In the genomic region with DNA sequence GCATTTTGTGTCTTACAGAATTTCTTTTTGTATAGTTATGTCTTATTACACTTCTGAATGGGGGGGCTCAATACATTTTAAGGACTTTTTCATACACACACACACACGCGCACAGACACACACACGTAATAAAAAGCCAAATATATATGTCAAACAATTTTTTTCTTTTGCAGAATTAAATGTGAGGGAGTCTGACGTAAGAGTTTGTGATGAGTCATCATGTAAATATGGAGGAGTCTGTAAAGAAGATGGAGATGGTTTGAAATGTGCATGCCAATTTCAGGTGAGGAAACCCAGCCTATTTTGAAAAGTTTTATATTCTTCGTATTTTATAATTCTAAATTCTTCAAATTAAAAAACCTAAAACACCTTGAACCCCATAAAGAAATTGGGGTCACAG, we compare ENCODE assay signal across 16 cellular contexts. TPM values are rescaled to one million over a fixed set of nuclear protein-coding genes. Genes with fewer than 3 reads are reported as not detected.
DNase-seq lines count a peak whose midpoint lies in the region; TF ChIP-seq lines count a peak whose summit lies in the region.
"Had no signal": no experiment of that assay in that cellular context is flagged by ENCODE, and none has a peak within 500 bp of the region (broad histone marks: within the 10 kb centered on the region; RNA-seq: fewer than 3 reads in every experiment).

No MANE protein-coding gene starts in this region.

- no peak for TF ChIP-seq CTCF in fibroblast of mammary gland (conservative IDR thresholded peaks at IDR 0.05; ENCODE audit: control insufficient read depth, insufficient read depth, low read depth, low read length)

- DNase-seq in DMS53 treated with DMSO at 0.1 percent for 48 hours (lab: John Stamatoyannopoulos, UW; ENCODE audit: unreplicated experiment) (peak; percentile 34), HT1080 (ENCODE audit: low read depth) (peak; percentile 29), SW480 (ENCODE audit: low spot score) (peak; percentile 29), fibroblast of mammary gland (ENCODE audit: low read depth) (peak; percentile 34), NCI-H187 treated with DMSO at 0.1 percent for 48 hours (lab: John Stamatoyannopoulos, UW) (no peak), 8988T (no peak), head of caudate nucleus (no peak)
- no peak for DNase-seq in activated CD8-positive, alpha-beta memory T cell treated with anti-CD3 and anti-CD28 coated beads, Interleukin-2, amount 50 U/mL, for 48 hours
- DNase-seq: activated gamma-delta T cell; Calu3; glutamatergic neuron; naive thymus-derived CD4-positive, alpha-beta T cell; NCI-H1694 had no signal

- no peak overlapping the region for H3K4me3 ChIP-seq in fibroblast of mammary gland (ENCODE audit: control insufficient read depth, low read depth, low read length)
- H3K4me3 ChIP-seq: coronary artery, lung, smooth muscle cell had no signal

- intact Hi-C loops in head of caudate nucleus (cut with DNase I): no loop called here

RNA-seq across cellular contexts. Expression of gene TMEFF1, which starts 25.6 kb away (rescaled TPM):
- 0.61 and 1.2 TPM in 2 replicates for total RNA-seq in HT1080 (2014; rRNA removed; shearing (Covaris generic))
- 1.4 and 2.2 TPM in 2 replicates for polyA plus RNA-seq in HT1080 (2015; cell fraction: cytosol; rRNA removed)
- 0.13 and 0.74 TPM in 2 replicates for polyA plus RNA-seq in HT1080 (2015; cell fraction: nucleus; rRNA removed)
- polyA plus RNA-seq: naive thymus-derived CD4-positive, alpha-beta T cell had no signal

Comparison
In these comparisons a context has a peak if more than half of its experiments do, and no peak if none do; other contexts are left out.
1. DNase-seq: peak in DMS53 treated with DMSO at 0.1 percent for 48 hours (single experiment), HT1080 (single experiment), SW480 (single experiment) and fibroblast of mammary gland (single experiment); none in NCI-H187 treated with DMSO at 0.1 percent for 48 hours (single experiment), 8988T (single experiment), head of caudate nucleus (0 of 42) and activated CD8-positive, alpha-beta memory T cell treated with anti-CD3 and anti-CD28 coated beads, Interleukin-2, amount 50 U/mL, for 48 hours (single experiment).